Comparison of ENCODE assay signal across 1 cellular context in the genomic region with DNA sequence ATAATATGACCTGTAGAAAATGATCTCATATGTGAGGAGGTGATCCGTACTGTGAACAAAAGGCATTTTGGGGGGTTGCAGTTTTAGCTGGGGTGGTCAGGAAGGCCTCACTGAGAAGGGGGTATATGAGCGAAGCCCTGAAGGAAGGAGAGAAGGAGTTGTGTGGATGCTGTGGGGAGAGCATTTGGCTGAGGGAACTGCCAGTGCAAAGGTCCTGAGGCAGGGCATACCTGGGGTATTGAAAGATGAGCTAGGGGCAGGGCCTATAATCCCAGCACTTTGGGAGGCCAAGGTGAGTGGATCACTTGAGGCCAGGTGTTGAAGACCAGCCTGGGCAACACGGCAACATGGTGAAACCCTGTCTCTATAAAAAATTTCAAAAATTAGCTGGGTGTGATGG.
A peak's percentile ranks its signal among the peaks of the same experiment; 100 is the strongest.
TF ChIP-seq lines count a peak whose summit lies in the region.

No MANE protein-coding gene starts in this region.

TF ChIP-seq in K562, 482 proteins besides CTCF, POLR2A, EP300 and RAD21:
- TF ChIP-seq TCF7L2 (IDR thresholded peaks at IDR 0.05; ENCODE audit: low read depth, low read length) (no peak), BCOR (IDR thresholded peaks at IDR 0.05) (peak; percentile 90), SRF (CRISPR knock-in tag; IDR thresholded peaks at IDR 0.05) (no peak), PHB2 (IDR thresholded peaks at IDR 0.05; ENCODE audit: low read depth) (no peak), ZNF354B (CRISPR knock-in tag; IDR thresholded peaks at IDR 0.05) (no peak), PYGO2 (tag; IDR thresholded peaks at IDR 0.05) (no peak), SRSF9 (IDR thresholded peaks at IDR 0.05; ENCODE audit: borderline replicate concordance, low read depth, low read length) (no peak), MTA1 (IDR thresholded peaks at IDR 0.05; ENCODE audit: borderline replicate concordance) (no peak), HEY1 (CRISPR knock-in tag; IDR thresholded peaks at IDR 0.05; ENCODE audit: borderline replicate concordance) (no peak), KDM1A (IDR thresholded peaks at IDR 0.05) (peak; percentile 53 to 68; a peak in 3 of 4 replicates), NCOA6 (IDR thresholded peaks at IDR 0.05) (no peak), ZNF436 (CRISPR knock-in tag; IDR thresholded peaks at IDR 0.05) (no peak), RCOR1 (IDR thresholded peaks at IDR 0.05; ENCODE audit: borderline replicate concordance in 1 of 2, low read depth in 2 of 2, low read length in 2 of 2) (0 out of 4 replicates have a peak, but pooled peaks of 1 of the 2 experiments have one; percentile 14), ZKSCAN8 (CRISPR knock-in tag; IDR thresholded peaks at IDR 0.05) (no peak), NR2C1 (IDR thresholded peaks at IDR 0.05) (no peak), NR2C1 (tag; IDR thresholded peaks at IDR 0.05) (no peak), RBM25 (IDR thresholded peaks at IDR 0.05; ENCODE audit: low read depth, low read length, severe bottlenecking) (peak; percentile 77), ZC3H8 (IDR thresholded peaks at IDR 0.05) (no peak), NFIX (CRISPR knock-in tag; IDR thresholded peaks at IDR 0.05; ENCODE audit: low read depth) (no peak), ZC3H11A (IDR thresholded peaks at IDR 0.05; ENCODE audit: low read depth, low read length) (no peak), SAFB2 (IDR thresholded peaks at IDR 0.05; ENCODE audit: borderline replicate concordance, low read depth, low read length, severe bottlenecking) (no peak), SMAD3 (CRISPR knock-in tag; conservative IDR thresholded peaks at IDR 0.05) (no peak), ZFX (CRISPR knock-in tag; IDR thresholded peaks at IDR 0.05) (no peak), ILF3 (IDR thresholded peaks at IDR 0.05; ENCODE audit: borderline replicate concordance) (no peak), ZNF24 (IDR thresholded peaks at IDR 0.05) (no peak), MYNN (IDR thresholded peaks at IDR 0.05) (no peak), MYNN (CRISPR knock-in tag; IDR thresholded peaks at IDR 0.05) (no peak), FOXJ2 (tag; IDR thresholded peaks at IDR 0.05) (no peak), CTBP1 (IDR thresholded peaks at IDR 0.05; ENCODE audit: borderline replicate concordance) (no peak)
- TF ChIP-seq, protein P1, sequence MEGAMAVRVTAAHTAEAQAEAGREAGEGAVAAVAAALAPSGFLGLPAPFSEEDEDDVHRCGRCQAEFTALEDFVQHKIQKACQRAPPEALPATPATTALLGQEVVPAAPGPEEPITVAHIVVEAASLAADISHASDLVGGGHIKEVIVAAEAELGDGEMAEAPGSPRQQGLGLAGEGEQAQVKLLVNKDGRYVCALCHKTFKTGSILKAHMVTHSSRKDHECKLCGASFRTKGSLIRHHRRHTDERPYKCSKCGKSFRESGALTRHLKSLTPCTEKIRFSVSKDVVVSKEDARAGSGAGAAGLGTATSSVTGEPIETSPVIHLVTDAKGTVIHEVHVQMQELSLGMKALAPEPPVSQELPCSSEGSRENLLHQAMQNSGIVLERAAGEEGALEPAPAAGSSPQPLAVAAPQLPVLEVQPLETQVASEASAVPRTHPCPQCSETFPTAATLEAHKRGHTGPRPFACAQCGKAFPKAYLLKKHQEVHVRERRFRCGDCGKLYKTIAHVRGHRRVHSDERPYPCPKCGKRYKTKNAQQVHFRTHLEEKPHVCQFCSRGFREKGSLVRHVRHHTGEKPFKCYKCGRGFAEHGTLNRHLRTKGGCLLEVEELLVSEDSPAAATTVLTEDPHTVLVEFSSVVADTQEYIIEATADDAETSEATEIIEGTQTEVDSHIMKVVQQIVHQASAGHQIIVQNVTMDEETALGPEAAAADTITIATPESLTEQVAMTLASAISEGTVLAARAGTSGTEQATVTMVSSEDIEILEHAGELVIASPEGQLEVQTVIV (CRISPR knock-in tag; IDR thresholded peaks at IDR 0.05; ENCODE audit: borderline replicate concordance) = no peak
- TF ChIP-seq, protein P2, sequence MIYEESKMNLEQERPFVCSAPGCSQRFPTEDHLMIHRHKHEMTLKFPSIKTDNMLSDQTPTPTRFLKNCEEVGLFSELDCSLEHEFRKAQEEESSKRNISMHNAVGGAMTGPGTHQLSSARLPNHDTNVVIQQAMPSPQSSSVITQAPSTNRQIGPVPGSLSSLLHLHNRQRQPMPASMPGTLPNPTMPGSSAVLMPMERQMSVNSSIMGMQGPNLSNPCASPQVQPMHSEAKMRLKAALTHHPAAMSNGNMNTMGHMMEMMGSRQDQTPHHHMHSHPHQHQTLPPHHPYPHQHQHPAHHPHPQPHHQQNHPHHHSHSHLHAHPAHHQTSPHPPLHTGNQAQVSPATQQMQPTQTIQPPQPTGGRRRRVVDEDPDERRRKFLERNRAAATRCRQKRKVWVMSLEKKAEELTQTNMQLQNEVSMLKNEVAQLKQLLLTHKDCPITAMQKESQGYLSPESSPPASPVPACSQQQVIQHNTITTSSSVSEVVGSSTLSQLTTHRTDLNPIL (CRISPR knock-in tag; IDR thresholded peaks at IDR 0.05) = no peak
- TF ChIP-seq, protein P3, sequence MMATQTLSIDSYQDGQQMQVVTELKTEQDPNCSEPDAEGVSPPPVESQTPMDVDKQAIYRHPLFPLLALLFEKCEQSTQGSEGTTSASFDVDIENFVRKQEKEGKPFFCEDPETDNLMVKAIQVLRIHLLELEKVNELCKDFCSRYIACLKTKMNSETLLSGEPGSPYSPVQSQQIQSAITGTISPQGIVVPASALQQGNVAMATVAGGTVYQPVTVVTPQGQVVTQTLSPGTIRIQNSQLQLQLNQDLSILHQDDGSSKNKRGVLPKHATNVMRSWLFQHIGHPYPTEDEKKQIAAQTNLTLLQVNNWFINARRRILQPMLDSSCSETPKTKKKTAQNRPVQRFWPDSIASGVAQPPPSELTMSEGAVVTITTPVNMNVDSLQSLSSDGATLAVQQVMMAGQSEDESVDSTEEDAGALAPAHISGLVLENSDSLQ (IDR thresholded peaks at IDR 0.05) = no peak
